In the genomic region with DNA sequence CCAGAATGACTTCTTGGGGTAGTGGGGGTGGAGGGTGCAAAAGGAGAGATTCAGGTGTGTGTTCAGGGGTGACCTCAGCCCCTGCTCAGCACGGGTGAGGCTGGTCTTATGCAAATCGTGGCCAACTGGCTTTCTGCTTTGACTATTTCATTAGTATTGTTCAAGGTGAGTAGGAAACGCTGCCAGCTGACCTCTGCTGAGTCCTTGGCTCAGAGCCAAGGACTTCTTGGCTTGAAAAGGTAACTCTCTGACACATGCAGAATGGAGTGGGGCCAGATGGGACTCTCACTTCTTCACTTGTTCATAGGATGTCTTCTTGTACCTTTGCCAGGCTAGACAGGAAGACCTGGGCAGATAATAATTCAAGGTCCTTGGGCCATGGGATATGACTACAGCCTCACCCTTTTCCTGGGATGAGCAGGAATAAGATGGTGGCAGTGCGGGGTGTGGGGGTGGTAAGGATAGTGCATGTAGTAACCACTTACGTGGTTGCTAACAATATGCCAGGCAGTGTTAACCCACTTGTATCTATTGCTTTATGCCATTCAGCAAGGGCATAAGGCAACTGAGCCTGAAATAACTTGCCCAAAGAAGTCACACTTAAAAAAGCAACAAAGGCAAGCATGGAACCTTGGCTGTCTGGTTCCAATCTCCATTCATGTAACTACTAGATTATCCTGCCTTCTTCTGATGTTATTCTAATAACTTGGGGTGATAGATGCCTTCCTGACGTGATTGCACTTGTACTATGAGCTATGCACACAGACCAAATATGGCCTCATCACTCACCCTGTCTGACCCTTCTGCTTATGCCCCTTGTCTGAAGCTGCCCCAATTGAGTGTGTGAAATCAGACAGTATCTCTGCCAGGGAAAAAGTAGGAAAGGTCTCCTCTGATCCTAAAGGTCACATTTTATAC, we compare ENCODE assay signal across 16 cellular contexts.
DNase-seq lines count a peak whose midpoint lies in the region; ATAC-seq, FAIRE-seq and TF ChIP-seq lines count a peak whose summit lies in the region.
"Had no signal": no experiment of that assay in that cellular context is flagged by ENCODE, and none has a peak within 500 bp of the region (broad histone marks: within the 10 kb centered on the region; RNA-seq: fewer than 3 reads in every experiment).

No MANE protein-coding gene starts in this region.

- H3K4me3 ChIP-seq in duodenal mucosa (ENCODE audit: low read depth in 1 of 2, low read length in 2 of 2) (no peak overlapping the region), gastrocnemius medialis (no peak overlapping the region)
- H3K4me3 ChIP-seq: SJSA1 had no signal

- in situ Hi-C loops in gastrocnemius medialis (cut with MboI; ENCODE audit: low sequenced_read_pairs in 4 of 4), result no loop called here

- H3K27ac ChIP-seq in duodenal mucosa (ENCODE audit: low read depth, low read length), result peak overlapping the region; percentile 39
- peak overlapping the region; percentile 64 to 77 (median 72) for H3K27ac ChIP-seq in gastrocnemius medialis
- H3K27ac ChIP-seq: SJSA1 had no signal

- H3K36me3 ChIP-seq in duodenal mucosa (ENCODE audit: control insufficient read depth in 1 of 2, insufficient read depth in 2 of 2, low read length in 2 of 2) (no peaks in the 10 kb centered on the region), gastrocnemius medialis (no peaks in the 10 kb centered on the region)
- H3K36me3 ChIP-seq: SJSA1 had no signal

- no peaks in the 10 kb centered on the region for H3K27me3 Mint-ChIP-seq in activated CD4-positive, alpha-beta T cell treated with anti-CD3 and anti-CD28 coated beads, Interleukin-2, amount 10 ng/mL, durations not matched to agents 24 days and 14 days
- H3K27me3 Mint-ChIP-seq: stimulated activated naive B cell treated with anti-CD40 and anti-IgM and Interleukin-4, amounts not matched to agents 10 μg/mL and 1 μg/mL and 100 μg/mL, for 72 hours had no signal

- DNase-seq in DMS 273 (lab: John Stamatoyannopoulos, UW; ENCODE audit: unreplicated experiment) (peak; percentile 39), DMS 273 treated with DMSO at 0.1 percent for 48 hours (lab: John Stamatoyannopoulos, UW) (no peak), NCI-H510A (lab: John Stamatoyannopoulos, UW) (peak; percentile 42), gastrocnemius medialis (peak in 1 of 2 donors; percentile 54), ureter (ENCODE audit: low spot score) (no peak), D721Med (ENCODE audit: insufficient read length, low spot score) (no peak)
- no peak for DNase-seq in activated CD4-positive, alpha-beta T cell treated with anti-CD3 and anti-CD28 coated beads, Interleukin-2, amount 10 ng/mL, durations not matched to agents 24 days and 14 days
- DNase-seq: 8988T; activated effector memory CD4-positive, alpha-beta T cell treated with Interleukin-2 at 50 U/mL for 16 hours; central memory CD4-positive, alpha-beta T cell; NCI-H1048; stimulated activated CD4-positive, alpha-beta T cell treated with anti-CD3 and anti-CD28 coated beads, Interleukin-15, amount 100 ng/mL, for 24 hours; stimulated activated naive B cell treated with anti-CD40 and anti-IgM and Interleukin-4, amounts not matched to agents 10 μg/mL and 1 μg/mL and 100 μg/mL, for 72 hours had no signal

- intact Hi-C loops in gastrocnemius medialis (cut with DNase I; ENCODE audit: low total_unique reads), result loop anchor here (10.0 kb wide), 1 partner anchor 357 kb away; a partner anchor contains a TSS
- intact Hi-C loops in activated CD4-positive, alpha-beta T cell treated with anti-CD3 and anti-CD28 coated beads, Interleukin-2, amount 10 ng/mL, durations not matched to agents 24 days and 14 days (cut with micrococcal nuclease), result no loop called here

- H3K4me1 ChIP-seq in duodenal mucosa (ENCODE audit: control insufficient read depth in 1 of 2, insufficient read depth in 2 of 2, low read length in 2 of 2) (peaks cover 8 to 14% of the 10 kb centered on the region in 2 donors), gastrocnemius medialis (peaks cover 35 to 42% of the 10 kb centered on the region in 2 donors)

- ATAC-seq in gastrocnemius medialis, result peak; percentile 20 to 66
- ATAC-seq: stimulated activated naive B cell treated with anti-CD40 and anti-IgM and Interleukin-4, amounts not matched to agents 10 μg/mL and 1 μg/mL and 100 μg/mL, for 72 hours had no signal

- no peaks in the 10 kb centered on the region for H3K36me3 Mint-ChIP-seq in activated CD4-positive, alpha-beta T cell treated with anti-CD3 and anti-CD28 coated beads, Interleukin-2, amount 10 ng/mL, durations not matched to agents 24 days and 14 days (ENCODE audit: low read depth)

- no peak overlapping the region for H3K9ac ChIP-seq in duodenal mucosa (ENCODE audit: low read depth in 1 of 2, low read length in 2 of 2)

- FAIRE-seq in D721Med (lab: Jason Lieb, UNC), result no peak

- H3K4me3 Mint-ChIP-seq in activated CD4-positive, alpha-beta T cell treated with anti-CD3 and anti-CD28 coated beads, Interleukin-2, amount 10 ng/mL, durations not matched to agents 24 days and 14 days, result no peak overlapping the region
- H3K4me3 Mint-ChIP-seq: nephron; stimulated activated naive B cell treated with anti-CD40 and anti-IgM and Interleukin-4, amounts not matched to agents 10 μg/mL and 1 μg/mL and 100 μg/mL, for 72 hours had no signal

- no peaks in the 10 kb centered on the region for H3K4me1 Mint-ChIP-seq in activated CD4-positive, alpha-beta T cell treated with anti-CD3 and anti-CD28 coated beads, Interleukin-2, amount 10 ng/mL, durations not matched to agents 24 days and 14 days
- H3K4me1 Mint-ChIP-seq: nephron had no signal

- TF ChIP-seq CTCF in gastrocnemius medialis (IDR thresholded peaks at IDR 0.05 in 4 of 5, conservative IDR thresholded peaks at IDR 0.05 in 1 of 5) (no peak), D721Med (IDR thresholded peaks at IDR 0.05; ENCODE audit: insufficient read depth, missing control alignments) (no peak)

- H3K27ac Mint-ChIP-seq in activated CD4-positive, alpha-beta T cell treated with anti-CD3 and anti-CD28 coated beads, Interleukin-2, amount 10 ng/mL, durations not matched to agents 24 days and 14 days, result no peak overlapping the region
- H3K27ac Mint-ChIP-seq: nephron; stimulated activated naive B cell treated with anti-CD40 and anti-IgM and Interleukin-4, amounts not matched to agents 10 μg/mL and 1 μg/mL and 100 μg/mL, for 72 hours had no signal

- TF ChIP-seq POLR2A in gastrocnemius medialis (IDR thresholded peaks at IDR 0.05), result no peak

- H3K9me3 ChIP-seq in duodenal mucosa (ENCODE audit: control insufficient read depth in 1 of 2, low read length in 2 of 2) (no peaks in the 10 kb centered on the region), gastrocnemius medialis (no peaks in the 10 kb centered on the region)
- H3K9me3 ChIP-seq: SJSA1 had no signal

- H3K27me3 ChIP-seq in duodenal mucosa (ENCODE audit: control insufficient read depth in 1 of 2, insufficient read depth in 2 of 2, low read length in 2 of 2), result no peaks in the 10 kb centered on the region
- H3K27me3 ChIP-seq in gastrocnemius medialis, result no peaks in the 10 kb centered on the region
- H3K27me3 ChIP-seq: SJSA1 had no signal

- H3K9me3 Mint-ChIP-seq in activated CD4-positive, alpha-beta T cell treated with anti-CD3 and anti-CD28 coated beads, Interleukin-2, amount 10 ng/mL, durations not matched to agents 24 days and 14 days, result no peaks in the 10 kb centered on the region
- H3K9me3 Mint-ChIP-seq: nephron; stimulated activated naive B cell treated with anti-CD40 and anti-IgM and Interleukin-4, amounts not matched to agents 10 μg/mL and 1 μg/mL and 100 μg/mL, for 72 hours had no signal

Comparison
In these comparisons a context has a peak if more than half of its experiments do, and no peak if none do; other contexts are left out.
1. DNase-seq: peak in DMS 273 (single experiment) and NCI-H510A (single experiment); none in DMS 273 treated with DMSO at 0.1 percent for 48 hours (single experiment), activated CD4-positive, alpha-beta T cell treated with anti-CD3 and anti-CD28 coated beads, Interleukin-2, amount 10 ng/mL, durations not matched to agents 24 days and 14 days (single experiment), ureter (single experiment) and D721Med (single experiment).